Comparison of ENCODE assay signal across 20 cellular contexts in the genomic region with DNA sequence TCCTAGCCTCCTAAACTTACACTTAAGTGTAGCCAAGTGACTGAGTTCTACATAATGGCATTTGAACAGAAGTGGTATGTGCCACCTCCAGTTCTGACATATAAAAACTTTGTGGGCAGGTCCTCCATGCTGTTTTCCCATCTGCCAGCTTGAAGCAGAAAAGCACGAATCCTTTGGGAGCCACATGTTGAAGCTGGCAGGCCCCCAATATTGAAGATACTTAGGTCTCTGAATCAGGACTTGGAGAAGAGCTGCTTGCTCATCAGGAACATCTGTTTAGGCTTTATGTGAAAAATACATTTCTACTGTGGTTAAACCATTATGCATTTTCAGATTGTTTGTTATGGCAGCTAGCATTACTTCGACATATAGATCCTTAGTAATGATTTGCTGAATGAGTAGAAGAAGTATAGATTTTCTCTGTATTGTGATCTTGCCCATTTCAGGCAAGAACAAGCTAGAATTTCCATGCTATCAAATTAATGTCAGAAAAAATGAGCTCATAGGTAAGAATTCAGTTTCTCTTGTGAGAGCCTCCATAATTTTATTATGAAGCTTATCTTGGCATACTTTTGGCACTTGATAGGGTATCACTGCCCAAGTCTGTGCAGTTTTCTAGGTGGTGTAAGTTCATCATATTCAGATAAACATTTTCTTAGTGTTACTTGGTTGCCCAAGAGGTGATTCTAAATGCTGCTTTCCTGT.
DNase-seq lines count a peak whose midpoint lies in the region; TF ChIP-seq lines count a peak whose summit lies in the region.
"Had no signal": no experiment of that assay in that cellular context is flagged by ENCODE, and none has a peak within 500 bp of the region (broad histone marks: within the 10 kb centered on the region; RNA-seq: fewer than 3 reads in every experiment).

No MANE protein-coding gene starts in this region.

- no peaks in the 10 kb centered on the region for H3K9me2 ChIP-seq in GM23248 (ENCODE audit: insufficient read depth)

- H3K36me3 ChIP-seq in GM23248 (ENCODE audit: low read depth) (peaks cover 7% of the 10 kb centered on the region; the same call in 1 of the 2 replicates), SK-N-MC (ENCODE audit: insufficient read depth, low read length) (peaks cover 2% of the 10 kb centered on the region; the same call in 1 of the 2 replicates)

- H3K9me3 Mint-ChIP-seq in T-helper 2 cell treated with Interferon-gamma antibody and Interleukin-4, amounts not matched to agents 5 μg/mL and 100 μg/mL, for 36 hours = no peaks in the 10 kb centered on the region
- H3K9me3 Mint-ChIP-seq in activated T-helper 1 cell treated with anti-CD3 and anti-CD28 coated beads, Interleukin-12 subunit alpha, Interleukin-12 subunit beta, Interleukin-2, Interleukin-4 antibody, amounts not matched to agents 30 ng/mL and 10 ng/mL and 1 ng/mL, durations not matched to agents 14 hours and 24 hours and 36 hours = no peaks in the 10 kb centered on the region
- H3K9me3 Mint-ChIP-seq: activated T-helper 17 cell treated with anti-CD3 and anti-CD28 coated beads, Interleukin-2, amount 50 U/mL, for 72 hours; natural killer cell treated with Interleukin-12 subunit alpha and Interleukin-12 subunit beta and Interleukin-15 and Interleukin-18, amount 100 ng/mL, for 72 hours; type B pancreatic cell had no signal

- H3K79me2 ChIP-seq in GM23248 (ENCODE audit: insufficient read depth) = no peaks in the 10 kb centered on the region

- H3K4me3 Mint-ChIP-seq in T-helper 2 cell treated with Interferon-gamma antibody and Interleukin-4, amounts not matched to agents 5 μg/mL and 100 μg/mL, for 36 hours = no peak overlapping the region
- no peak overlapping the region for H3K4me3 Mint-ChIP-seq in activated T-helper 1 cell treated with anti-CD3 and anti-CD28 coated beads, Interleukin-12 subunit alpha, Interleukin-12 subunit beta, Interleukin-2, Interleukin-4 antibody, amounts not matched to agents 30 ng/mL and 10 ng/mL and 1 ng/mL, durations not matched to agents 14 hours and 24 hours and 36 hours
- H3K4me3 Mint-ChIP-seq: activated T-helper 17 cell treated with anti-CD3 and anti-CD28 coated beads, Interleukin-2, amount 50 U/mL, for 72 hours; natural killer cell treated with Interleukin-12 subunit alpha and Interleukin-12 subunit beta and Interleukin-15 and Interleukin-18, amount 100 ng/mL, for 72 hours; type B pancreatic cell had no signal

- peaks cover 36% of the 10 kb centered on the region for H3F3A ChIP-seq in GM23248 (ENCODE audit: insufficient read depth)

- peaks cover 6% of the 10 kb centered on the region for H3K36me3 Mint-ChIP-seq in T-helper 2 cell treated with Interferon-gamma antibody and Interleukin-4, amounts not matched to agents 5 μg/mL and 100 μg/mL, for 36 hours (ENCODE audit: low read depth)
- H3K36me3 Mint-ChIP-seq in activated T-helper 1 cell treated with anti-CD3 and anti-CD28 coated beads, Interleukin-12 subunit alpha, Interleukin-12 subunit beta, Interleukin-2, Interleukin-4 antibody, amounts not matched to agents 30 ng/mL and 10 ng/mL and 1 ng/mL, durations not matched to agents 14 hours and 24 hours and 36 hours (ENCODE audit: low read depth) = peaks cover 7% of the 10 kb centered on the region

- POLR2A ChIA-PET in AG04450 (lab: Yijun Ruan, JAX) = interaction anchor here (1.0 to 2.2 kb wide), 2 partner anchors 34 to 40 kb away, joined by 4 to 10 read pairs; no protein-coding TSS in a partner anchor

- no peaks in the 10 kb centered on the region for H4K20me1 ChIP-seq in GM23248 (ENCODE audit: insufficient read depth)

- WGBS in GM23248 (ENCODE audit: low coverage in 1 of 2, low lambda C conversion rate in 2 of 2, missing lambda C conversion rate in 2 of 2), 2 experiments = 1 to 3% methylated on average over 2 of the region's 2 CpGs

- intact Hi-C loops in activated T-helper 1 cell treated with anti-CD3 and anti-CD28 coated beads, Interleukin-12 subunit alpha, Interleukin-12 subunit beta, Interleukin-2, Interleukin-4 antibody, amounts not matched to agents 30 ng/mL and 10 ng/mL and 1 ng/mL, durations not matched to agents 14 hours and 24 hours and 36 hours (cut with micrococcal nuclease) = no loop called here

- H3K4me3 ChIP-seq in AG04450 (ENCODE audit: low read depth, low read length) = no peak overlapping the region
- peak overlapping the region; percentile 8; the same call in 1 of the 2 replicates for H3K4me3 ChIP-seq in GM23248
- no peak overlapping the region for H3K4me3 ChIP-seq in SK-N-MC
- H3K4me3 ChIP-seq in foreskin fibroblast (ENCODE audit: low read depth in 1 of 2, low read length in 2 of 2) = no peak overlapping the region
- H3K4me3 ChIP-seq: A549, lower lobe of right lung had no signal

- no peak overlapping the region for H3K9ac ChIP-seq in GM23248
- H3K9ac ChIP-seq in SK-N-MC (ENCODE audit: insufficient read length) = no peak overlapping the region

- H3K27ac ChIP-seq in AG04450 (ENCODE audit: low read depth, low read length) = no peak overlapping the region
- H3K27ac ChIP-seq in GM23248 = peak overlapping the region; percentile 45
- peak overlapping the region; percentile 49; the same call in 1 of the 2 replicates for H3K27ac ChIP-seq in SK-N-MC
- H3K27ac ChIP-seq: A549, lower lobe of right lung had no signal

- H3K4me1 ChIP-seq in GM23248 (ENCODE audit: insufficient read depth) = peaks cover 22% of the 10 kb centered on the region
- H3K4me1 ChIP-seq: A549, lower lobe of right lung had no signal

- H3K27ac Mint-ChIP-seq in T-helper 2 cell treated with Interferon-gamma antibody and Interleukin-4, amounts not matched to agents 5 μg/mL and 100 μg/mL, for 36 hours = no peak overlapping the region
- no peak overlapping the region for H3K27ac Mint-ChIP-seq in activated T-helper 1 cell treated with anti-CD3 and anti-CD28 coated beads, Interleukin-12 subunit alpha, Interleukin-12 subunit beta, Interleukin-2, Interleukin-4 antibody, amounts not matched to agents 30 ng/mL and 10 ng/mL and 1 ng/mL, durations not matched to agents 14 hours and 24 hours and 36 hours
- H3K27ac Mint-ChIP-seq: activated T-helper 17 cell treated with anti-CD3 and anti-CD28 coated beads, Interleukin-2, amount 50 U/mL, for 72 hours; natural killer cell treated with Interleukin-12 subunit alpha and Interleukin-12 subunit beta and Interleukin-15 and Interleukin-18, amount 100 ng/mL, for 72 hours; type B pancreatic cell had no signal

- H3K27me3 ChIP-seq in AG04450 (ENCODE audit: control insufficient read depth, insufficient read depth, low read length) (no peaks in the 10 kb centered on the region), GM23248 (replicated peaks; ENCODE audit: insufficient read depth) (no peaks in the 10 kb centered on the region)

- H2AFZ ChIP-seq in GM23248 = no peak overlapping the region

- no peaks in the 10 kb centered on the region for H3K4me1 Mint-ChIP-seq in T-helper 2 cell treated with Interferon-gamma antibody and Interleukin-4, amounts not matched to agents 5 μg/mL and 100 μg/mL, for 36 hours (ENCODE audit: low read depth)
- no peaks in the 10 kb centered on the region for H3K4me1 Mint-ChIP-seq in activated T-helper 1 cell treated with anti-CD3 and anti-CD28 coated beads, Interleukin-12 subunit alpha, Interleukin-12 subunit beta, Interleukin-2, Interleukin-4 antibody, amounts not matched to agents 30 ng/mL and 10 ng/mL and 1 ng/mL, durations not matched to agents 14 hours and 24 hours and 36 hours (ENCODE audit: low read depth)
- H3K4me1 Mint-ChIP-seq: activated T-helper 17 cell treated with anti-CD3 and anti-CD28 coated beads, Interleukin-2, amount 50 U/mL, for 72 hours had no signal

- no peaks in the 10 kb centered on the region for H3K9me3 ChIP-seq in AG04450 (ENCODE audit: control insufficient read depth, insufficient read depth, low read length)
- no peaks in the 10 kb centered on the region for H3K9me3 ChIP-seq in GM23248 (ENCODE audit: low read depth)
- no peaks in the 10 kb centered on the region for H3K9me3 ChIP-seq in SK-N-MC (ENCODE audit: low read depth, low read length)
- H3K9me3 ChIP-seq: A549, Caco-2, lower lobe of right lung had no signal

- DNase-seq in AG04450 (ENCODE audit: low read depth, low spot score) (peak; percentile 76), GM23248 (peak; percentile 97), SK-N-MC (ENCODE audit: low read depth, low spot score) (no peak), foreskin fibroblast (peak; percentile 89 to 96), ureter (ENCODE audit: low spot score) (no peak)
- no peak for DNase-seq in T-helper 2 cell treated with Interferon-gamma antibody and Interleukin-4, amounts not matched to agents 5 μg/mL and 100 μg/mL, for 36 hours (ENCODE audit: low spot score)
- DNase-seq in NK-92 treated with Interleukin-12 subunit alpha and Interleukin-12 subunit beta, amount 100 ng/mL, for 24 hours (lab: John Stamatoyannopoulos, UW) = no peak
- DNase-seq in activated T-helper 1 cell treated with anti-CD3 and anti-CD28 coated beads, Interleukin-12 subunit alpha, Interleukin-12 subunit beta, Interleukin-2, Interleukin-4 antibody, amounts not matched to agents 30 ng/mL and 10 ng/mL and 1 ng/mL, durations not matched to agents 14 hours and 24 hours and 36 hours (ENCODE audit: low spot score) = no peak
- DNase-seq: activated CD4-positive, CD25-positive, alpha-beta regulatory T cell; Caco-2; cerebellar nuclear complex; lower lobe of right lung; NCI-H2029 treated with DMSO at 0.1 percent for 48 hours; NCI-H82; stimulated activated CD4-positive, alpha-beta T cell treated with anti-CD3 and anti-CD28 coated beads, Interleukin-12 subunit alpha, Interleukin-12 subunit beta, amount 100 ng/mL, for 4 hours; stimulated activated naive CD4-positive, alpha-beta T cell had no signal

- H3K27me3 Mint-ChIP-seq in T-helper 2 cell treated with Interferon-gamma antibody and Interleukin-4, amounts not matched to agents 5 μg/mL and 100 μg/mL, for 36 hours (ENCODE audit: low read depth) = no peaks in the 10 kb centered on the region
- H3K27me3 Mint-ChIP-seq in activated T-helper 1 cell treated with anti-CD3 and anti-CD28 coated beads, Interleukin-12 subunit alpha, Interleukin-12 subunit beta, Interleukin-2, Interleukin-4 antibody, amounts not matched to agents 30 ng/mL and 10 ng/mL and 1 ng/mL, durations not matched to agents 14 hours and 24 hours and 36 hours (ENCODE audit: insufficient read depth) = no peaks in the 10 kb centered on the region
- H3K27me3 Mint-ChIP-seq: activated T-helper 17 cell treated with anti-CD3 and anti-CD28 coated beads, Interleukin-2, amount 50 U/mL, for 72 hours; natural killer cell treated with Interleukin-12 subunit alpha and Interleukin-12 subunit beta and Interleukin-15 and Interleukin-18, amount 100 ng/mL, for 72 hours; type B pancreatic cell had no signal

- peak overlapping the region; percentile 57 for H3K4me2 ChIP-seq in GM23248 (ENCODE audit: unreplicated experiment)
- H3K4me2 ChIP-seq: A549 had no signal

- in situ Hi-C loops in GM23248 (cut with MboI) = no loop called here

- CTCF ChIA-PET in AG04450 (lab: Charles Lee) = interaction anchor here (0.6 to 2.6 kb wide), 8 partner anchors 9 to 348 kb away, joined by 3 to 10 read pairs (median 6); no protein-coding TSS in a partner anchor

- TF ChIP-seq CTCF in AG04450 (IDR thresholded peaks at IDR 0.05; ENCODE audit: low read depth, low read length) (no peak), foreskin fibroblast (IDR thresholded peaks at IDR 0.05; ENCODE audit: low read depth, low read length) (no peak)

Comparison
In these comparisons a context has a peak if more than half of its experiments do, and no peak if none do; other contexts are left out.
1. DNase-seq: peak in AG04450 (single experiment), GM23248 (single experiment) and foreskin fibroblast (2 of 2); none in SK-N-MC (single experiment), T-helper 2 cell treated with Interferon-gamma antibody and Interleukin-4, amounts not matched to agents 5 μg/mL and 100 μg/mL, for 36 hours (single experiment), ureter (single experiment), NK-92 treated with Interleukin-12 subunit alpha and Interleukin-12 subunit beta, amount 100 ng/mL, for 24 hours (single experiment) and activated T-helper 1 cell treated with anti-CD3 and anti-CD28 coated beads, Interleukin-12 subunit alpha, Interleukin-12 subunit beta, Interleukin-2, Interleukin-4 antibody, amounts not matched to agents 30 ng/mL and 10 ng/mL and 1 ng/mL, durations not matched to agents 14 hours and 24 hours and 36 hours (single experiment).